In the genomic region with DNA sequence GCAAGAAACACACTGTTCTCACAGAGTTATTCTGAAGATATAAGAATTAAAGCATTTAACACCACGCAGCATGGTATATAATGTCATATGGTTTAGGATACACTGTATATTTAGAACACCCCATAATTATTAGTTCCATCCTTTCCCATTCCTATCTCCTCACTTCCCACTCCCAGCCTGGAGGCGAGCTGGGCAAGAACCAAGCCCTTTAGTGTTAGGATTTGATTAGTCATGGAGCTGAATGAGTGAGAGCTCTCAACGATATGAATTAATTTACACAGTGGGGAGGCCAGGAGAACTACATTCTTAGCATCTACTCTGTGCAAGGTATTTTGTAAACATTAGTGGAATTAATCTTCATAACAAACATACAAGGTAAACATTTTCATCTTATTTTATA, we compare ENCODE assay signal across 17 cellular contexts.
DNase-seq lines count a peak whose midpoint lies in the region; TF ChIP-seq lines count a peak whose summit lies in the region.
"Had no signal": no experiment of that assay in that cellular context is flagged by ENCODE, and none has a peak within 500 bp of the region (broad histone marks: within the 10 kb centered on the region; RNA-seq: fewer than 3 reads in every experiment).

No MANE protein-coding gene starts in this region.

- no TSS peak for BruUV-seq in A673 (replicated peaks; lab: Mats Ljungman, UMichigan)
- no TSS peak for BruUV-seq in OCI-LY7 (replicated peaks; lab: Mats Ljungman, UMichigan)

- H3K4me1 ChIP-seq in A673 (ENCODE audit: insufficient read depth, low read length, poor library complexity, severe bottlenecking) (peaks cover 26% of the 10 kb centered on the region), SJCRH30 (0 out of 2 replicates have a peak, but pooled peaks cover 3% of the 10 kb centered on the region), mesendoderm (ENCODE audit: control insufficient read depth, low read depth, low read length) (peaks cover 3% of the 10 kb centered on the region), OCI-LY7 (ENCODE audit: insufficient read depth, low read length, poor library complexity, severe bottlenecking) (no peaks in the 10 kb centered on the region)
- H3K4me1 ChIP-seq: BLaER1, Caco-2, HAP-1 had no signal

- H3K79me1 ChIP-seq in mesendoderm (ENCODE audit: low read length) = no peaks in the 10 kb centered on the region

- H2AK5ac ChIP-seq in mesendoderm (ENCODE audit: low read length) = no peak overlapping the region

- H3K27ac ChIP-seq in A673 (ENCODE audit: low read depth, low read length, poor library complexity, severe bottlenecking) (peak overlapping the region; percentile 43), SJCRH30 (no peak overlapping the region), mesendoderm (ENCODE audit: low read depth, low read length) (peak overlapping the region; percentile 58), OCI-LY7 (ENCODE audit: low read depth, low read length, poor library complexity, severe bottlenecking) (no peak overlapping the region)
- H3K27ac ChIP-seq: BLaER1, C4-2B had no signal

- H2BK5ac ChIP-seq in mesendoderm (ENCODE audit: low read length) = no peak overlapping the region

- no CpG with 5 or more reads among the region's 3 CpGs for WGBS in mesendoderm (ENCODE audit: extremely low coverage, insufficient coverage, low lambda C conversion rate)

- H3K4me3 ChIP-seq in A673 (ENCODE audit: low read depth, low read length, poor library complexity, severe bottlenecking) (no peak overlapping the region), SJCRH30 (no peak overlapping the region), mesendoderm (ENCODE audit: low read length) (no peak overlapping the region), OCI-LY7 (ENCODE audit: low read depth, low read length, poor library complexity, severe bottlenecking) (no peak overlapping the region)
- H3K4me3 ChIP-seq: BLaER1, HAP-1 had no signal

- H3K36me3 ChIP-seq in A673 (ENCODE audit: insufficient read depth, low read length, poor library complexity, severe bottlenecking) (no peaks in the 10 kb centered on the region), SJCRH30 (no peaks in the 10 kb centered on the region), mesendoderm (ENCODE audit: control insufficient read depth, insufficient read depth, low read length) (no peaks in the 10 kb centered on the region), OCI-LY7 (ENCODE audit: insufficient read depth, low read length) (no peaks in the 10 kb centered on the region)
- H3K36me3 ChIP-seq: BLaER1, HAP-1 had no signal

- H3K18ac ChIP-seq in mesendoderm (ENCODE audit: low read length) = peak overlapping the region; percentile 90

- no peaks in the 10 kb centered on the region for H3K79me2 ChIP-seq in mesendoderm (ENCODE audit: control insufficient read depth, insufficient read depth, low read length)
- no peaks in the 10 kb centered on the region for H3K79me2 ChIP-seq in OCI-LY7 (ENCODE audit: insufficient read depth, low read depth, low read length)

- H3K56ac ChIP-seq in mesendoderm (ENCODE audit: low read length) = no peak overlapping the region

- POLR2A ChIA-PET in A673 (lab: Charles Lee; ENCODE audit: low non-redundant PET) = interaction anchor here (0.5 to 0.6 kb wide), 3 partner anchors 164 to 554 kb away, joined by 3 read pairs; no protein-coding TSS in a partner anchor
- POLR2A ChIA-PET in OCI-LY7 (lab: Charles Lee) = no interaction called here

- H3K9me2 ChIP-seq in OCI-LY7 (ENCODE audit: insufficient read depth, low read length) = no peaks in the 10 kb centered on the region

- peak; percentile 78 for DNase-seq in A673 (ENCODE audit: low spot score)
- peak; percentile 65 for DNase-seq in NCI-H345 (lab: John Stamatoyannopoulos, UW)
- peak; percentile 11 to 31 for DNase-seq in SJCRH30
- DNase-seq in mesendoderm = no peak
- DNase-seq in OCI-LY7 (ENCODE audit: low spot score) = no peak
- DNase-seq in NCI-H1436 treated with DMSO at 0.1 percent for 48 hours (lab: John Stamatoyannopoulos, UW) = no peak
- DNase-seq: Caco-2; CD4-positive, CD25-positive, alpha-beta regulatory T cell; CD8-positive, alpha-beta T cell; DMS153; DMS79 treated with DMSO at 0.1 percent for 48 hours; GF-D8; GOT3; HFFc6 had no signal

- TF ChIP-seq CTCF in A673 (conservative IDR thresholded peaks at IDR 0.05; ENCODE audit: low read depth, low read length) = no peak
- no peak for TF ChIP-seq CTCF in OCI-LY7 (conservative IDR thresholded peaks at IDR 0.05; ENCODE audit: low read length)

- CTCF ChIA-PET in A673 (lab: Charles Lee) = no interaction called here
- CTCF ChIA-PET in OCI-LY7 (lab: Charles Lee; ENCODE audit: unreplicated experiment) = no interaction called here

- H3K9ac ChIP-seq in mesendoderm (ENCODE audit: low read length) = no peak overlapping the region
- H3K9ac ChIP-seq: BLaER1 had no signal

- no peak overlapping the region for H3K23ac ChIP-seq in mesendoderm (ENCODE audit: low read length)

- H3K9me3 ChIP-seq in A673 (ENCODE audit: low read depth, low read length, poor library complexity, severe bottlenecking) (no peaks in the 10 kb centered on the region), SJCRH30 (replicated peaks) (no peaks in the 10 kb centered on the region), OCI-LY7 (ENCODE audit: low read length) (no peaks in the 10 kb centered on the region)
- H3K9me3 ChIP-seq: BLaER1, Caco-2, HAP-1 had no signal

- no peak overlapping the region for H3K4ac ChIP-seq in mesendoderm (ENCODE audit: low read depth, low read length)

- no peak overlapping the region for H2BK15ac ChIP-seq in mesendoderm (replicated peaks; ENCODE audit: low read depth)

- H2AFZ ChIP-seq in OCI-LY7 (ENCODE audit: low read length) = no peak overlapping the region

- H4K5ac ChIP-seq in mesendoderm (ENCODE audit: low read length) = no peak overlapping the region

- H3K27me3 ChIP-seq in A673 (replicated peaks; ENCODE audit: insufficient read depth, low read depth, low read length, poor library complexity) (no peaks in the 10 kb centered on the region), SJCRH30 (no peaks in the 10 kb centered on the region), mesendoderm (ENCODE audit: insufficient read depth, low read length, poor library complexity) (no peaks in the 10 kb centered on the region)
- H3K27me3 ChIP-seq: BLaER1 had no signal

- no peak overlapping the region for H4K8ac ChIP-seq in mesendoderm (ENCODE audit: low read depth, low read length)

- no peak overlapping the region for H2BK120ac ChIP-seq in mesendoderm (ENCODE audit: low read depth, low read length)

- no peaks in the 10 kb centered on the region for H4K20me1 ChIP-seq in OCI-LY7 (ENCODE audit: insufficient read depth, low read length)
- H4K20me1 ChIP-seq: BLaER1 had no signal

- H3K4me2 ChIP-seq in mesendoderm (ENCODE audit: low read length) = no peak overlapping the region
- no peak overlapping the region for H3K4me2 ChIP-seq in OCI-LY7 (ENCODE audit: low read length)
- H3K4me2 ChIP-seq: BLaER1 had no signal

- intact Hi-C loops in A673 (cut with micrococcal nuclease; ENCODE audit: unreplicated experiment) (no loop called here), OCI-LY7 (cut with micrococcal nuclease; ENCODE audit: unreplicated experiment) (no loop called here)

Comparison
In these comparisons a context has a peak if more than half of its experiments do, and no peak if none do; other contexts are left out.
1. DNase-seq: peak in A673 (single experiment), NCI-H345 (single experiment) and SJCRH30 (2 of 2); none in mesendoderm (single experiment), OCI-LY7 (single experiment) and NCI-H1436 treated with DMSO at 0.1 percent for 48 hours (single experiment).
2. H3K27ac ChIP-seq: peak in A673 (single experiment) and mesendoderm (single experiment); none in SJCRH30 (single experiment) and OCI-LY7 (single experiment).